ENCODE assay signal across 21 cellular contexts in genomic region chr5:80128129-80128528, GRCh38.
DNase-seq lines count a peak whose midpoint lies in the region; ATAC-seq, FAIRE-seq and TF ChIP-seq lines count a peak whose summit lies in the region.
"Had no signal": no experiment of that assay in that cellular context is flagged by ENCODE, and none has a peak within 500 bp of the region (broad histone marks: within the 10 kb centered on the region; RNA-seq: fewer than 3 reads in every experiment).

No MANE protein-coding gene starts in this region.

- peaks cover 5% of the 10 kb centered on the region for H3K4me1 ChIP-seq in A673 (ENCODE audit: insufficient read depth, low read length, poor library complexity, severe bottlenecking)
- H3K4me1 ChIP-seq: foreskin keratinocyte had no signal

- H3K4me3 Mint-ChIP-seq in T-helper 17 cell: no peak overlapping the region
- H3K4me3 Mint-ChIP-seq: effector memory CD8-positive, alpha-beta T cell; immature natural killer cell; T-helper 1 cell treated with Interleukin-12 subunit alpha and Interleukin-12 subunit beta and Interleukin-4 antibody, amounts not matched to agents 30 μg/mL and 1 μg/mL, for 36 hours had no signal

- CTCF ChIA-PET in A673 (lab: Charles Lee): no interaction called here
- CTCF ChIA-PET in HEK293T (lab: Yijun Ruan, JAX): no interaction called here

- intact Hi-C loops in A673 (cut with micrococcal nuclease; ENCODE audit: unreplicated experiment): no loop called here

- H3K4me3 ChIP-seq in A673 (ENCODE audit: low read depth, low read length, poor library complexity, severe bottlenecking): no peak overlapping the region
- H3K4me3 ChIP-seq: testis had no signal

- ATAC-seq in T-helper 17 cell (no peak), GM19467 (IDR thresholded peaks at IDR 0.05; ENCODE audit: unreplicated experiment) (no peak)
- ATAC-seq: effector memory CD8-positive, alpha-beta T cell; foreskin keratinocyte had no signal

- peak overlapping the region; percentile 79 for H3K27ac Mint-ChIP-seq in T-helper 17 cell
- H3K27ac Mint-ChIP-seq: effector memory CD8-positive, alpha-beta T cell; immature natural killer cell; T-helper 1 cell treated with Interleukin-12 subunit alpha and Interleukin-12 subunit beta and Interleukin-4 antibody, amounts not matched to agents 30 μg/mL and 1 μg/mL, for 36 hours had no signal

- TF ChIP-seq CTCF in A673 (conservative IDR thresholded peaks at IDR 0.05; ENCODE audit: low read depth, low read length) (no peak), D721Med (IDR thresholded peaks at IDR 0.05; ENCODE audit: insufficient read depth, missing control alignments) (no peak)

- H3K4me1 Mint-ChIP-seq in T-helper 17 cell: peaks cover 40% of the 10 kb centered on the region
- H3K4me1 Mint-ChIP-seq: immature natural killer cell had no signal

- H3K9me3 ChIP-seq in A673 (ENCODE audit: low read depth, low read length, poor library complexity, severe bottlenecking): no peaks in the 10 kb centered on the region
- H3K9me3 ChIP-seq in T-helper 17 cell (ENCODE audit: control insufficient read depth, low read length, poor library complexity, severe bottlenecking): no peaks in the 10 kb centered on the region
- H3K9me3 ChIP-seq: testis had no signal

- H3K36me3 ChIP-seq in A673 (ENCODE audit: insufficient read depth, low read length, poor library complexity, severe bottlenecking): no peaks in the 10 kb centered on the region

- no peaks in the 10 kb centered on the region for H3K27me3 ChIP-seq in A673 (replicated peaks; ENCODE audit: insufficient read depth, low read depth, low read length, poor library complexity)
- H3K27me3 ChIP-seq: foreskin keratinocyte, testis had no signal

- no peak overlapping the region for H3K27ac ChIP-seq in A673 (ENCODE audit: low read depth, low read length, poor library complexity, severe bottlenecking)
- H3K27ac ChIP-seq: foreskin keratinocyte, testis had no signal

- H3K27me3 Mint-ChIP-seq in T-helper 17 cell: no peaks in the 10 kb centered on the region
- H3K27me3 Mint-ChIP-seq: effector memory CD8-positive, alpha-beta T cell had no signal

- peak; percentile 17 for DNase-seq in A673 (ENCODE audit: low spot score)
- DNase-seq in ELR (ENCODE audit: low read depth): peak; percentile 55
- DNase-seq in T-helper 17 cell: no peak
- DNase-seq in left kidney (ENCODE audit: low read depth, low spot score): peak; percentile 78
- no peak for DNase-seq in RCC 7860 (ENCODE audit: low spot score)
- DNase-seq in D721Med (ENCODE audit: insufficient read length, low spot score): no peak
- DNase-seq in HEK293T (ENCODE audit: extremely low spot score): no peak
- DNase-seq: activated CD4-positive, alpha-beta T cell treated with anti-CD3 and anti-CD28 coated beads for 4 hours; activated T-cell treated with anti-CD3 and anti-CD28 coated beads, Interleukin-2, amount 50 U/mL, for 48 hours; anterior cingulate cortex; DND-41; effector memory CD8-positive, alpha-beta T cell; immature natural killer cell; midbrain; NCI-H1048; NCI-H446; posterior cingulate gyrus; testis had no signal

- peaks cover 7% of the 10 kb centered on the region for H3K36me3 Mint-ChIP-seq in T-helper 17 cell (ENCODE audit: low read depth)

- FAIRE-seq in RCC 7860 (lab: Jason Lieb, UNC) (no peak), D721Med (lab: Jason Lieb, UNC) (no peak)

- POLR2A ChIA-PET in A673 (lab: Charles Lee; ENCODE audit: low non-redundant PET): no interaction called here
- POLR2A ChIA-PET in HEK293T (lab: Yijun Ruan, JAX): no interaction called here

- no TSS peak for BruUV-seq in A673 (replicated peaks; lab: Mats Ljungman, UMichigan)

TF ChIP-seq in HEK293T, 16 proteins besides CTCF, POLR2A, EP300 and RAD21:
- TF ChIP-seq NFRKB (IDR thresholded peaks at IDR 0.05) (no peak), SUZ12 (IDR thresholded peaks at IDR 0.05) (no peak), PKNOX1 (IDR thresholded peaks at IDR 0.05) (no peak), CTBP1 (IDR thresholded peaks at IDR 0.05; ENCODE audit: borderline replicate concordance) (no peak), FOXA1 (IDR thresholded peaks at IDR 0.05) (no peak), SP1 (IDR thresholded peaks at IDR 0.05) (no peak), BHLHE40 (IDR thresholded peaks at IDR 0.05; ENCODE audit: borderline replicate concordance) (no peak), FOXM1 (IDR thresholded peaks at IDR 0.05; ENCODE audit: borderline replicate concordance) (no peak), TARDBP (IDR thresholded peaks at IDR 0.05) (no peak), HDGF (IDR thresholded peaks at IDR 0.05; ENCODE audit: borderline replicate concordance) (no peak), ELF4 (IDR thresholded peaks at IDR 0.05) (no peak), ARNT (IDR thresholded peaks at IDR 0.05) (no peak)

Comparison
In these comparisons a context has a peak if more than half of its experiments do, and no peak if none do; other contexts are left out.
1. DNase-seq: peak in A673 (single experiment), ELR (single experiment) and left kidney (single experiment); none in T-helper 17 cell (0 of 3), RCC 7860 (single experiment), D721Med (single experiment) and HEK293T (single experiment).